In the genomic region with DNA sequence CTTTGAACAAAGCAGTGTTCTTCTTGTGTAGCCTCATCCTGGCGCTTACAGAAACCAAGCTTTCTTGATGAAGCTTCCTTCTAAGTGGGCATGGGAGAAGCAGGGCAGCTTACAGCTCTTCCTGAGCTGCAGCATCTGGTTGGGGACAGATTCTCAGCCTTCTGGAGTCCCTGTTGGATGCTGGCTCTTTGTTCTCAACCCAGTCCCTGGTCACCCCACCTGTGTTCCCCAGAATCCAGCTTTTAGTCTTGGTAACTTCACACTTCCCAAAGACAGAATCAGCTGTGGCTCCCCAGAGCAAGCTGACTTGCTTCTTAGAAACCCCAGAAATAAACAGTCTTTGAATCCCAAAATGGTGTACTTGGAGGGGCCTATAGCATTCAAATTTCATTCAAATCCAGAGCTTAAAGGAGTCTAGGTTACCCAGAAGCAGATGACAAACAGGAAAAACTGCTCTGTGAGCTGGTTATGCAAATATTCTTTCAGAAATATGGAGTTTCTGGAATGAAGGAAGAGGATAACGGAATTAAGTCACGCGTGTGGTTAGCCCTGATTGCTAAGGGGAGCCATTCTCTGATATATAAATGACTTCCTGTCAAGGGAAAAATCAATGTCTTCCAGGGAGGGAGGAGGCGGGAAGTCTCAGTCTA, we compare ENCODE assay signal across 16 cellular contexts.
DNase-seq lines count a peak whose midpoint lies in the region; ATAC-seq and TF ChIP-seq lines count a peak whose summit lies in the region.
"Had no signal": no experiment of that assay in that cellular context is flagged by ENCODE, and none has a peak within 500 bp of the region (broad histone marks: within the 10 kb centered on the region; RNA-seq: fewer than 3 reads in every experiment).

No MANE protein-coding gene starts in this region.

- H3K4me3 Mint-ChIP-seq in stimulated activated memory B cell treated with anti-CD40 and anti-IgM and Interleukin-4, amounts not matched to agents 10 μg/mL and 1 μg/mL and 100 μg/mL, for 72 hours = no peak overlapping the region
- H3K4me3 Mint-ChIP-seq: CD14-positive monocyte; CD8-positive, alpha-beta T cell had no signal

- intact Hi-C loops in right cardiac atrium (cut with DNase I) = no loop called here

- H3K4me1 Mint-ChIP-seq in stimulated activated memory B cell treated with anti-CD40 and anti-IgM and Interleukin-4, amounts not matched to agents 10 μg/mL and 1 μg/mL and 100 μg/mL, for 72 hours = no peaks in the 10 kb centered on the region
- H3K4me1 Mint-ChIP-seq: CD14-positive monocyte had no signal

- no peak for ATAC-seq in right cardiac atrium
- peak; percentile 15 for ATAC-seq in esophagus mucosa
- ATAC-seq in stimulated activated memory B cell treated with anti-CD40 and anti-IgM and Interleukin-4, amounts not matched to agents 10 μg/mL and 1 μg/mL and 100 μg/mL, for 72 hours = peak; percentile 2
- ATAC-seq in GM21390 (IDR thresholded peaks at IDR 0.05; ENCODE audit: unreplicated experiment) = no peak
- ATAC-seq: CD8-positive, alpha-beta T cell had no signal

- H3K36me3 Mint-ChIP-seq in stimulated activated memory B cell treated with anti-CD40 and anti-IgM and Interleukin-4, amounts not matched to agents 10 μg/mL and 1 μg/mL and 100 μg/mL, for 72 hours = no peaks in the 10 kb centered on the region
- H3K36me3 Mint-ChIP-seq: CD14-positive monocyte; CD8-positive, alpha-beta T cell had no signal

- H3K27me3 ChIP-seq in right atrium auricular region (no peaks in the 10 kb centered on the region), right cardiac atrium (ENCODE audit: control insufficient read depth, insufficient read depth) (no peaks in the 10 kb centered on the region)

- no peak for TF ChIP-seq CTCF in right atrium auricular region (IDR thresholded peaks at IDR 0.05)

- H3K27ac ChIP-seq in right atrium auricular region = no peak overlapping the region
- no peak overlapping the region for H3K27ac ChIP-seq in right cardiac atrium (ENCODE audit: low read length)
- H3K27ac ChIP-seq: 22Rv1, GM23248 had no signal

- H3K9me3 ChIP-seq in right atrium auricular region = no peaks in the 10 kb centered on the region
- H3K9me3 ChIP-seq in right cardiac atrium (ENCODE audit: control insufficient read depth, low read length) = no peaks in the 10 kb centered on the region

- H3K4me3 ChIP-seq in right atrium auricular region = no peak overlapping the region
- no peak overlapping the region for H3K4me3 ChIP-seq in right cardiac atrium (ENCODE audit: low read length)
- H3K4me3 ChIP-seq: GM23248, HAP-1 had no signal

- H3K36me3 ChIP-seq in right atrium auricular region = no peaks in the 10 kb centered on the region
- H3K36me3 ChIP-seq: HAP-1 had no signal

- H3K27me3 Mint-ChIP-seq in stimulated activated memory B cell treated with anti-CD40 and anti-IgM and Interleukin-4, amounts not matched to agents 10 μg/mL and 1 μg/mL and 100 μg/mL, for 72 hours = no peaks in the 10 kb centered on the region

- peaks cover 2% of the 10 kb centered on the region for H3K9me3 Mint-ChIP-seq in stimulated activated memory B cell treated with anti-CD40 and anti-IgM and Interleukin-4, amounts not matched to agents 10 μg/mL and 1 μg/mL and 100 μg/mL, for 72 hours

- no peaks in the 10 kb centered on the region for H3K4me1 ChIP-seq in right atrium auricular region
- H3K4me1 ChIP-seq in right cardiac atrium (ENCODE audit: control insufficient read depth, insufficient read depth, low read length) = no peaks in the 10 kb centered on the region
- H3K4me1 ChIP-seq: HAP-1 had no signal

- DNase-seq in right atrium auricular region (ENCODE audit: low spot score) (peak; percentile 54), right cardiac atrium (no peak), NCI-H526 (lab: John Stamatoyannopoulos, UW) (peak; percentile 99), D341Med (ENCODE audit: low spot score) (no peak), mucosa of gallbladder (ENCODE audit: low spot score) (no peak)
- DNase-seq: CD8-positive, alpha-beta T cell; COR-L47; GF-D8; GM23248; IMR-90 had no signal

- H3K27ac Mint-ChIP-seq in stimulated activated memory B cell treated with anti-CD40 and anti-IgM and Interleukin-4, amounts not matched to agents 10 μg/mL and 1 μg/mL and 100 μg/mL, for 72 hours = no peak overlapping the region
- H3K27ac Mint-ChIP-seq: CD8-positive, alpha-beta T cell had no signal

- 54% methylated on average over 5 of the region's 5 CpGs for WGBS in right cardiac atrium

Comparison
In these comparisons a context has a peak if more than half of its experiments do, and no peak if none do; other contexts are left out.
1. DNase-seq: peak in right atrium auricular region (single experiment) and NCI-H526 (2 of 2); none in right cardiac atrium (0 of 3), D341Med (single experiment) and mucosa of gallbladder (single experiment).
2. ATAC-seq: peak in esophagus mucosa (single experiment) and stimulated activated memory B cell treated with anti-CD40 and anti-IgM and Interleukin-4, amounts not matched to agents 10 μg/mL and 1 μg/mL and 100 μg/mL, for 72 hours (single experiment); none in right cardiac atrium (0 of 2) and GM21390 (single experiment).